ENCODE assay signal across 21 cellular contexts in genomic region chr2:240896394-240896793, GRCh38. TPM values are rescaled to one million over a fixed set of nuclear protein-coding genes. Genes with fewer than 3 reads are reported as not detected.
"Had no signal": no experiment of that assay in that cellular context is flagged by ENCODE, and none has a peak within 500 bp of the region (broad histone marks: within the 10 kb centered on the region; RNA-seq: fewer than 3 reads in every experiment).

No MANE protein-coding gene starts in this region.

- H3K27ac Mint-ChIP-seq: dendritic cell treated with granulocyte-macrophage colony-stimulating factor and Interleukin-4, amounts not matched to agents 40 ng/mL and 50 ng/mL, for 4 days; effector memory CD8-positive, alpha-beta T cell; nephron had no signal

- H3K4me1 Mint-ChIP-seq: nephron had no signal

- H3K9me3 ChIP-seq: sigmoid colon, vagina had no signal

- H3K4me3 ChIP-seq: sigmoid colon had no signal

- H3K4me3 Mint-ChIP-seq: dendritic cell treated with granulocyte-macrophage colony-stimulating factor and Interleukin-4, amounts not matched to agents 40 ng/mL and 50 ng/mL, for 4 days; effector memory CD8-positive, alpha-beta T cell; nephron had no signal

- H3K9me3 Mint-ChIP-seq: dendritic cell treated with granulocyte-macrophage colony-stimulating factor and Interleukin-4, amounts not matched to agents 40 ng/mL and 50 ng/mL, for 4 days; effector memory CD8-positive, alpha-beta T cell had no signal

- DNase-seq: activated CD4-positive, alpha-beta T cell treated with anti-CD3 and anti-CD28 coated beads, Interleukin-2, amount 50 U/mL, for 1 hour; activated CD4-positive, CD25-positive, alpha-beta regulatory T cell; activated CD8-positive, alpha-beta memory T cell treated with anti-CD3 and anti-CD28 coated beads for 24 hours; activated naive CD4-positive, alpha-beta T cell treated with Interleukin-2 at 50 U/mL for 16 hours; anterior cingulate cortex; cerebellar nuclear complex; effector memory CD8-positive, alpha-beta T cell; erythroblast; hippocampal formation; sigmoid colon; stimulated activated CD4-positive, alpha-beta T cell treated with anti-CD3 and anti-CD28 coated beads, Interleukin-12 subunit alpha, Interleukin-12 subunit beta, amount 100 ng/mL, for 4 hours; stimulated activated CD4-positive, alpha-beta T cell treated with anti-CD3 and anti-CD28 coated beads, Interleukin-2, amount 100 ng/mL, for 24 hours; SW 1271 had no signal

- H3K27ac ChIP-seq: sigmoid colon, vagina had no signal

- ATAC-seq: effector memory CD8-positive, alpha-beta T cell had no signal

- H3K27me3 ChIP-seq: sigmoid colon, vagina had no signal

- H3K36me3 ChIP-seq: sigmoid colon, vagina had no signal

- H3K4me1 ChIP-seq: sigmoid colon had no signal

RNA-seq across cellular contexts. Expression of gene MAB21L4, which starts 0.4 kb away (rescaled TPM):
- total RNA-seq: mesenteric fat pad; omental fat pad; pulmonary artery endothelial cell; sigmoid colon; T-helper 2 cell treated with Interferon-gamma antibody and Interleukin-4, amounts not matched to agents 100 ng/mL and 5 ng/mL, for 36 hours had no signal

RNA-seq across cellular contexts. Expression of gene CROCC2, which starts 9.7 kb away (rescaled TPM):
- total RNA-seq: mesenteric fat pad; pulmonary artery endothelial cell; sigmoid colon; T-helper 2 cell treated with Interferon-gamma antibody and Interleukin-4, amounts not matched to agents 100 ng/mL and 5 ng/mL, for 36 hours had no signal
- polyA plus RNA-seq: keratinocyte had no signal

RNA-seq across cellular contexts. Expression of gene AGXT, which starts 27.8 kb away (rescaled TPM):
- total RNA-seq: pulmonary artery endothelial cell; sigmoid colon; T-helper 2 cell treated with Interferon-gamma antibody and Interleukin-4, amounts not matched to agents 100 ng/mL and 5 ng/mL, for 36 hours; vagina had no signal
- polyA plus RNA-seq: keratinocyte had no signal
